Comparison of ENCODE assay signal across 8 cellular contexts in the genomic region with DNA sequence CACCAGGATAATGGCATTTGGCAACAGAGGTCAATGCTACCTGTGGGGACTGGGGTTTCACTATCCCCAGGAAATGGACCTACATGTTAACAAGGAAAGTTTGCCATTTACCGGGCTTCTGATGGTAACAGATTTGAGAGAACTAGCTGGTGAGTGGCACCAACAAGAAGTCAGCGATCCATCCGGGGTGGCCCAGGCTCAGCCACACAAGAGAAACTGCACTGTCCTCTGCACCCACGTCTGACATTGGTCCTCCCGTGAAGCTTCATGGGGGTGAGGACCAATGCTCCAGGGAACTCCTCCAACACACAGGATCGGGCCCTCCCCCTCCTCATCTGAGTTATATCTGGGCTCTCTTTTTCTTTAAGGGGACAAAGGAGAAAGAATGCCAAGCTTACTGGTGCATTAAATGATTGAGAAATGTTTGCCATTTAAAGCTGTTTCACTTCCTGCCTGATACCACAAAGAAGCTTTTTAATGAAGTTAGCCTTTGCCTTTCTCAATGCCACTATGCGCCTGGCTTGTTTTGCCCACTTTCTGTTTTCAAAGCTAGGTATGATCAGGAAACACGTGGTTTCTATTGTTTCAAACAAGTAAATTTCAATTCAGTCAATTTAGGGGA.
DNase-seq lines count a peak whose midpoint lies in the region; ATAC-seq and TF ChIP-seq lines count a peak whose summit lies in the region.

No MANE protein-coding gene starts in this region.

- H3K27me3 ChIP-seq in parathyroid adenoma (ENCODE audit: control insufficient read depth, insufficient read depth, low read length) = no peaks in the 10 kb centered on the region
- H3K27me3 ChIP-seq in MG63 = no peaks in the 10 kb centered on the region

- DNase-seq in Caki2 (ENCODE audit: low read depth) = peak; percentile 54
- no peak for DNase-seq in activated T-helper 1 cell treated with anti-CD3 and anti-CD28 coated beads, Interleukin-12 subunit alpha, Interleukin-12 subunit beta, Interleukin-2, Interleukin-4 antibody, amounts not matched to agents 30 ng/mL and 10 ng/mL and 1 ng/mL, durations not matched to agents 14 hours and 24 hours and 36 hours (ENCODE audit: low spot score)
- DNase-seq in stimulated activated CD4-positive, alpha-beta T cell treated with anti-CD3 and anti-CD28 coated beads, Interleukin-2, amount 100 ng/mL, for 48 hours = no peak
- no peak for DNase-seq in MG63
- DNase-seq in UCSD-AML1 (lab: John Stamatoyannopoulos, UW; ENCODE audit: unreplicated experiment) = no peak

- H3K9me3 ChIP-seq in parathyroid adenoma (ENCODE audit: control insufficient read depth, low read length) (no peaks in the 10 kb centered on the region), MG63 (no peaks in the 10 kb centered on the region)

- H3K4me2 ChIP-seq in parathyroid adenoma (ENCODE audit: low read length) = peak overlapping the region; percentile 11

- H3K36me3 Mint-ChIP-seq in activated T-helper 1 cell treated with anti-CD3 and anti-CD28 coated beads, Interleukin-12 subunit alpha, Interleukin-12 subunit beta, Interleukin-2, Interleukin-4 antibody, amounts not matched to agents 30 ng/mL and 10 ng/mL and 1 ng/mL, durations not matched to agents 14 hours and 24 hours and 36 hours (ENCODE audit: low read depth) = peaks cover 6% of the 10 kb centered on the region

- H3K9ac ChIP-seq in parathyroid adenoma = no peak overlapping the region

- H3K4me1 ChIP-seq in parathyroid adenoma = peaks cover 75% of the 10 kb centered on the region

- in situ Hi-C loops in Caki2 (cut with HindIII; ENCODE audit: low pct_unique_long_range_greater_than_20kb, low sequenced_read_pairs) = no loop called here

- peak overlapping the region; percentile 12 for H2AFZ ChIP-seq in parathyroid adenoma

- H3K4me3 Mint-ChIP-seq in activated T-helper 1 cell treated with anti-CD3 and anti-CD28 coated beads, Interleukin-12 subunit alpha, Interleukin-12 subunit beta, Interleukin-2, Interleukin-4 antibody, amounts not matched to agents 30 ng/mL and 10 ng/mL and 1 ng/mL, durations not matched to agents 14 hours and 24 hours and 36 hours = peak overlapping the region; percentile 31

- intact Hi-C loops in activated T-helper 1 cell treated with anti-CD3 and anti-CD28 coated beads, Interleukin-12 subunit alpha, Interleukin-12 subunit beta, Interleukin-2, Interleukin-4 antibody, amounts not matched to agents 30 ng/mL and 10 ng/mL and 1 ng/mL, durations not matched to agents 14 hours and 24 hours and 36 hours (cut with micrococcal nuclease) = loop anchor here (1.0 to 5.0 kb wide), 2 partner anchors 11 to 240 kb away; no protein-coding TSS in a partner anchor

- no peak overlapping the region for H3K27ac ChIP-seq in parathyroid adenoma

- H3K27ac Mint-ChIP-seq in activated T-helper 1 cell treated with anti-CD3 and anti-CD28 coated beads, Interleukin-12 subunit alpha, Interleukin-12 subunit beta, Interleukin-2, Interleukin-4 antibody, amounts not matched to agents 30 ng/mL and 10 ng/mL and 1 ng/mL, durations not matched to agents 14 hours and 24 hours and 36 hours = peak overlapping the region; percentile 76

- no peak overlapping the region for H3K4me3 ChIP-seq in parathyroid adenoma (ENCODE audit: low read depth, low read length)
- H3K4me3 ChIP-seq in MG63 = no peak overlapping the region

- peak; percentile 58 for ATAC-seq in GM19397 (IDR thresholded peaks at IDR 0.05; ENCODE audit: unreplicated experiment)
- peak; percentile 71 for ATAC-seq in HG03432 (IDR thresholded peaks at IDR 0.05; ENCODE audit: unreplicated experiment)

- TF ChIP-seq CTCF in parathyroid adenoma (IDR thresholded peaks at IDR 0.05) = no peak

- no peaks in the 10 kb centered on the region for H3K27me3 Mint-ChIP-seq in activated T-helper 1 cell treated with anti-CD3 and anti-CD28 coated beads, Interleukin-12 subunit alpha, Interleukin-12 subunit beta, Interleukin-2, Interleukin-4 antibody, amounts not matched to agents 30 ng/mL and 10 ng/mL and 1 ng/mL, durations not matched to agents 14 hours and 24 hours and 36 hours (ENCODE audit: insufficient read depth)

- H3K79me2 ChIP-seq in parathyroid adenoma = no peaks in the 10 kb centered on the region

- no peaks in the 10 kb centered on the region for H3K9me3 Mint-ChIP-seq in activated T-helper 1 cell treated with anti-CD3 and anti-CD28 coated beads, Interleukin-12 subunit alpha, Interleukin-12 subunit beta, Interleukin-2, Interleukin-4 antibody, amounts not matched to agents 30 ng/mL and 10 ng/mL and 1 ng/mL, durations not matched to agents 14 hours and 24 hours and 36 hours

- peaks cover 97% of the 10 kb centered on the region for H3K4me1 Mint-ChIP-seq in activated T-helper 1 cell treated with anti-CD3 and anti-CD28 coated beads, Interleukin-12 subunit alpha, Interleukin-12 subunit beta, Interleukin-2, Interleukin-4 antibody, amounts not matched to agents 30 ng/mL and 10 ng/mL and 1 ng/mL, durations not matched to agents 14 hours and 24 hours and 36 hours (ENCODE audit: low read depth)

- no peaks in the 10 kb centered on the region for H3K36me3 ChIP-seq in parathyroid adenoma (ENCODE audit: control insufficient read depth, insufficient read depth, low read length)
- H3K36me3 ChIP-seq in MG63 = no peaks in the 10 kb centered on the region
